20 cellular contexts compared by ENCODE assay signal in genomic region chr17:62126292-62126691, GRCh38.
"Had no signal": no experiment of that assay in that cellular context is flagged by ENCODE, and none has a peak within 500 bp of the region (broad histone marks: within the 10 kb centered on the region; RNA-seq: fewer than 3 reads in every experiment).

No MANE protein-coding gene starts in this region.

- DNase-seq: activated CD4-positive, alpha-beta T cell treated with anti-CD3 and anti-CD28 coated beads, Interleukin-2, amount 50 U/mL, for 1 hour; activated naive CD4-positive, alpha-beta T cell; activated naive CD8-positive, alpha-beta T cell treated with anti-CD3 and anti-CD28 coated beads, Interleukin-2, amount 50 U/mL, for 24 hours; activated T-cell treated with anti-CD3 and anti-CD28 coated beads for 4 hours; cerebellar nuclear complex; effector CD8-positive, alpha-beta T cell; foreskin fibroblast; hypothalamus; kidney; left ventricle myocardium superior; mucosa of descending colon; naive thymus-derived CD4-positive, alpha-beta T cell; ovary; sigmoid colon; stimulated activated CD4-positive, alpha-beta T cell treated with anti-CD3 and anti-CD28 coated beads, Interleukin-1b, Interleukin-23, amount 100 ng/mL, for 48 hours; stomach; testis; upper lobe of left lung had no signal

- H3K4me1 ChIP-seq: ascending aorta, breast epithelium, sigmoid colon, stomach, testis, upper lobe of left lung had no signal

- ATAC-seq: activated naive CD8-positive, alpha-beta T cell treated with anti-CD3 and anti-CD28 coated beads, Interleukin-2, amount 50 U/mL, for 24 hours; left ventricle myocardium superior; mucosa of descending colon; naive thymus-derived CD4-positive, alpha-beta T cell had no signal

- H3K27ac ChIP-seq: ascending aorta, breast epithelium, ovary, sigmoid colon, stomach, testis, upper lobe of left lung had no signal

- H3K9me3 ChIP-seq: ascending aorta, mucosa of descending colon, ovary, sigmoid colon, stomach, testis, upper lobe of left lung had no signal

- H3K4me3 ChIP-seq: ascending aorta, breast epithelium, mucosa of descending colon, ovary, sigmoid colon, stomach, testis, upper lobe of left lung had no signal

- H3K36me3 ChIP-seq: ascending aorta, breast epithelium, ovary, sigmoid colon, stomach, upper lobe of left lung had no signal
